15 cellular contexts compared by ENCODE assay signal in genomic region chr15:45151998-45152828, GRCh38. TPM values are rescaled to one million over a fixed set of nuclear protein-coding genes. Genes with fewer than 3 reads are reported as not detected.
A peak's percentile ranks its signal among the peaks of the same experiment; 100 is the strongest.
DNase-seq lines count a peak whose midpoint lies in the region; ATAC-seq and TF ChIP-seq lines count a peak whose summit lies in the region.
"Had no signal": no experiment of that assay in that cellular context is flagged by ENCODE, and none has a peak within 500 bp of the region (broad histone marks: within the 10 kb centered on the region; RNA-seq: fewer than 3 reads in every experiment).

No MANE protein-coding gene starts in this region.

- ATAC-seq in stimulated activated naive CD8-positive, alpha-beta T cell treated with anti-CD3 and anti-CD28 coated beads, Interleukin-15, Interleukin-2, amounts not matched to agents 100 U/mL and 50 U/mL, for 24 hours = no peak
- ATAC-seq: A549, GM12878, GM23338 had no signal

- peak overlapping the region; percentile 93 for H3K27ac Mint-ChIP-seq in dendritic cell treated with granulocyte-macrophage colony-stimulating factor and Interleukin-4, amounts not matched to agents 40 ng/mL and 50 ng/mL, for 4 days
- H3K27ac Mint-ChIP-seq in progenitor cell of endocrine pancreas = peak overlapping the region; percentile 19
- H3K27ac Mint-ChIP-seq: GM23338, H9, IgD-negative memory B cell had no signal

- no peak overlapping the region for H3K4me3 Mint-ChIP-seq in dendritic cell treated with granulocyte-macrophage colony-stimulating factor and Interleukin-4, amounts not matched to agents 40 ng/mL and 50 ng/mL, for 4 days
- H3K4me3 Mint-ChIP-seq in progenitor cell of endocrine pancreas (ENCODE audit: low read depth) = no peak overlapping the region
- H3K4me3 Mint-ChIP-seq: CD4-positive, alpha-beta memory T cell; GM23338; H9; IgD-negative memory B cell had no signal

- no peaks in the 10 kb centered on the region for H3K9me3 Mint-ChIP-seq in dendritic cell treated with granulocyte-macrophage colony-stimulating factor and Interleukin-4, amounts not matched to agents 40 ng/mL and 50 ng/mL, for 4 days
- H3K9me3 Mint-ChIP-seq in progenitor cell of endocrine pancreas (ENCODE audit: low read depth) = no peaks in the 10 kb centered on the region
- H3K9me3 Mint-ChIP-seq: GM23338, H9, IgD-negative memory B cell had no signal

- H3K4me1 Mint-ChIP-seq in dendritic cell treated with granulocyte-macrophage colony-stimulating factor and Interleukin-4, amounts not matched to agents 40 ng/mL and 50 ng/mL, for 4 days (ENCODE audit: low read depth) = peaks cover 40% of the 10 kb centered on the region
- peaks cover 3% of the 10 kb centered on the region for H3K4me1 Mint-ChIP-seq in progenitor cell of endocrine pancreas (ENCODE audit: low read depth)
- H3K4me1 Mint-ChIP-seq: IgD-negative memory B cell had no signal

- H3K36me3 Mint-ChIP-seq in dendritic cell treated with granulocyte-macrophage colony-stimulating factor and Interleukin-4, amounts not matched to agents 40 ng/mL and 50 ng/mL, for 4 days (ENCODE audit: low read depth) = peaks cover 65% of the 10 kb centered on the region
- peaks cover 8% of the 10 kb centered on the region for H3K36me3 Mint-ChIP-seq in progenitor cell of endocrine pancreas (ENCODE audit: insufficient read depth)
- H3K36me3 Mint-ChIP-seq: IgD-negative memory B cell had no signal

- DNase-seq in left kidney (ENCODE audit: low read depth, low spot score) = peak; percentile 37
- no peak for DNase-seq in progenitor cell of endocrine pancreas (ENCODE audit: low spot score, unreplicated experiment)
- DNase-seq in superior temporal gyrus (ENCODE audit: extremely low spot score) = no peak
- DNase-seq in stimulated activated naive CD8-positive, alpha-beta T cell treated with anti-CD3 and anti-CD28 coated beads, Interleukin-15, Interleukin-2, amounts not matched to agents 100 U/mL and 50 U/mL, for 24 hours = no peak
- DNase-seq in T-helper 1 cell = no peak
- DNase-seq: BE2C; CD4-positive, alpha-beta memory T cell; DMS79; H9 had no signal

- no peaks in the 10 kb centered on the region for H3K27me3 Mint-ChIP-seq in dendritic cell treated with granulocyte-macrophage colony-stimulating factor and Interleukin-4, amounts not matched to agents 40 ng/mL and 50 ng/mL, for 4 days
- peaks cover 12% of the 10 kb centered on the region for H3K27me3 Mint-ChIP-seq in progenitor cell of endocrine pancreas
- H3K27me3 Mint-ChIP-seq: CD4-positive, alpha-beta memory T cell; IgD-negative memory B cell had no signal

- intact Hi-C loops in dendritic cell treated with granulocyte-macrophage colony-stimulating factor and Interleukin-4, amounts not matched to agents 40 ng/mL and 50 ng/mL, for 4 days (cut with micrococcal nuclease) = no loop called here

- TF ChIP-seq CTCF in progenitor cell of endocrine pancreas (IDR thresholded peaks at IDR 0.05; ENCODE audit: unreplicated experiment) = no peak

RNA-seq across cellular contexts. Expression of gene DUOX1, which starts 22.4 kb away (rescaled TPM):
- 1.4 and 1.6 TPM in 2 replicates for total RNA-seq in progenitor cell of endocrine pancreas
- total RNA-seq: G401 had no signal

RNA-seq across cellular contexts. Expression of gene DUOXA1, which starts 22.5 kb away (rescaled TPM):
- 1.3 and 1.4 TPM in 2 replicates for total RNA-seq in progenitor cell of endocrine pancreas
- total RNA-seq: G401, GM23338 had no signal

RNA-seq across cellular contexts. Expression of gene SHF, which starts 35.6 kb away (rescaled TPM):
- total RNA-seq in progenitor cell of endocrine pancreas = 61.1 and 61.7 TPM in 2 replicates

RNA-seq across cellular contexts. Expression of gene DUOXA2, which starts 38.1 kb away (rescaled TPM):
- not detected in 2 replicates for total RNA-seq in progenitor cell of endocrine pancreas
- total RNA-seq: CD4-positive, alpha-beta memory T cell; G401; GM12878; GM23338; H9 had no signal

RNA-seq across cellular contexts. Expression of gene DUOX2, which starts 38.2 kb away (rescaled TPM):
- 0.53 and 1.1 TPM in 2 replicates for total RNA-seq in progenitor cell of endocrine pancreas
- total RNA-seq: G401, GM23338 had no signal
